ENCODE assay signal across 31 cellular contexts in genomic region chr7:20700491-20701231, GRCh38.
"Had no signal": no experiment of that assay in that cellular context is flagged by ENCODE, and none has a peak within 500 bp of the region (broad histone marks: within the 10 kb centered on the region; RNA-seq: fewer than 3 reads in every experiment).

No MANE protein-coding gene starts in this region.

- H3K4me3 Mint-ChIP-seq: activated CD8-positive, alpha-beta T cell treated with anti-CD3 and anti-CD28 coated beads, Interleukin-2, amount 10 ng/mL, durations not matched to agents 7 days and 5 days; activated naive CD8-positive, alpha-beta T cell; activated T-helper 17 cell treated with anti-CD3 and anti-CD28 coated beads, Interleukin-2, amount 50 U/mL, for 72 hours; central memory CD8-positive, alpha-beta T cell; naive thymus-derived CD8-positive, alpha-beta T cell; T-helper 17 cell had no signal

- H3K4me1 Mint-ChIP-seq: activated T-helper 17 cell treated with anti-CD3 and anti-CD28 coated beads, Interleukin-2, amount 50 U/mL, for 72 hours; central memory CD8-positive, alpha-beta T cell; naive thymus-derived CD8-positive, alpha-beta T cell had no signal

- H3K4me1 ChIP-seq: adrenal gland, ascending aorta, esophagus muscularis mucosa, gastrocnemius medialis, lower lobe of right lung, prostate gland, right atrium auricular region, spleen, testis, uterus had no signal

- H3K27ac Mint-ChIP-seq: activated CD8-positive, alpha-beta T cell treated with anti-CD3 and anti-CD28 coated beads, Interleukin-2, amount 10 ng/mL, durations not matched to agents 7 days and 5 days; activated naive CD8-positive, alpha-beta T cell; activated T-helper 17 cell treated with anti-CD3 and anti-CD28 coated beads, Interleukin-2, amount 50 U/mL, for 72 hours; naive thymus-derived CD8-positive, alpha-beta T cell; T-helper 17 cell had no signal

- FAIRE-seq: colon, endothelial cell of umbilical vein had no signal

- H3K27me3 ChIP-seq: adrenal gland, ascending aorta, brain microvascular endothelial cell, gastrocnemius medialis, ovary, right atrium auricular region, testis, uterus had no signal

- DNase-seq: activated CD4-positive, alpha-beta T cell treated with anti-CD3 and anti-CD28 coated beads, Interleukin-2, amount 50 U/mL, for 1 hour; activated CD4-positive, CD25-positive, alpha-beta regulatory T cell treated with anti-CD3 and anti-CD28 coated beads, Interleukin-2, amount 50 U/mL, for 72 hours; activated CD8-positive, alpha-beta T cell treated with anti-CD3 and anti-CD28 coated beads, Interleukin-2, amount 10 ng/mL, durations not matched to agents 7 days and 5 days; activated naive CD4-positive, alpha-beta T cell; adrenal gland; brain microvascular endothelial cell; effector memory CD4-positive, alpha-beta T cell; gastrocnemius medialis; hypothalamus; islet precursor cell; left colon; lower lobe of right lung; naive thymus-derived CD8-positive, alpha-beta T cell; ovary; spleen; stimulated activated CD4-positive, alpha-beta T cell treated with anti-CD3 and anti-CD28 coated beads, Interleukin-4, amount 100 ng/mL, for 1 hour; stimulated activated naive CD4-positive, alpha-beta T cell; T-helper 17 cell; testis; trophoblast cell; uterus had no signal

- H3K9me3 Mint-ChIP-seq: activated T-helper 17 cell treated with anti-CD3 and anti-CD28 coated beads, Interleukin-2, amount 50 U/mL, for 72 hours; central memory CD8-positive, alpha-beta T cell; naive thymus-derived CD8-positive, alpha-beta T cell had no signal

- H3K9me3 ChIP-seq: adrenal gland, ascending aorta, esophagus muscularis mucosa, gastrocnemius medialis, lower lobe of right lung, ovary, prostate gland, right atrium auricular region, spleen, testis, uterus had no signal

- H3K27me3 Mint-ChIP-seq: central memory CD8-positive, alpha-beta T cell had no signal

- H3K4me3 ChIP-seq: adrenal gland, ascending aorta, esophagus muscularis mucosa, gastrocnemius medialis, lower lobe of right lung, ovary, prostate gland, right atrium auricular region, spleen, testis, uterus had no signal

- H3K27ac ChIP-seq: adrenal gland, ascending aorta, brain microvascular endothelial cell, esophagus muscularis mucosa, gastrocnemius medialis, lower lobe of right lung, ovary, prostate gland, right atrium auricular region, spleen, testis, uterus, VCaP had no signal

- ATAC-seq: activated CD8-positive, alpha-beta T cell treated with anti-CD3 and anti-CD28 coated beads, Interleukin-2, amount 10 ng/mL, durations not matched to agents 7 days and 5 days; activated T-helper 17 cell treated with anti-CD3 and anti-CD28 coated beads, Interleukin-2, amount 50 U/mL, for 72 hours; gastrocnemius medialis; left colon; lower lobe of right lung; naive thymus-derived CD8-positive, alpha-beta T cell; T-helper 17 cell had no signal

- H3K36me3 ChIP-seq: adrenal gland, ascending aorta, brain microvascular endothelial cell, esophagus muscularis mucosa, gastrocnemius medialis, lower lobe of right lung, ovary, prostate gland, right atrium auricular region, spleen, uterus had no signal

- H3K36me3 Mint-ChIP-seq: activated naive CD8-positive, alpha-beta T cell; naive thymus-derived CD8-positive, alpha-beta T cell had no signal
